In genomic region chr2:186842373-186842772, GRCh38 we compare ENCODE assay signal across 30 cellular contexts. TPM values are rescaled to one million over a fixed set of nuclear protein-coding genes. Genes with fewer than 3 reads are reported as not detected.
"Had no signal": no experiment of that assay in that cellular context is flagged by ENCODE, and none has a peak within 500 bp of the region (broad histone marks: within the 10 kb centered on the region; RNA-seq: fewer than 3 reads in every experiment).

No MANE protein-coding gene starts in this region.

- H3K27ac ChIP-seq: brain microvascular endothelial cell, cardiac muscle cell, Peyer's patch, RWPE1 had no signal

- H3K9me3 ChIP-seq: MG63, Peyer's patch had no signal

- H3K4me3 ChIP-seq: cardiac muscle cell, MG63, Peyer's patch had no signal

- H3K27me3 Mint-ChIP-seq: activated T-cell treated with anti-CD3 and anti-CD28 coated beads, Interleukin-2, amount 50 U/mL, for 24 hours had no signal

- H3K4me1 ChIP-seq: Peyer's patch had no signal

- H3K36me3 Mint-ChIP-seq: activated naive CD8-positive, alpha-beta T cell; WTC11 had no signal

- DNase-seq: activated CD4-positive, alpha-beta T cell treated with anti-CD3 and anti-CD28 coated beads for 48 hours; activated CD4-positive, alpha-beta T cell treated with anti-CD3 and anti-CD28 coated beads, Interleukin-2, amount 50 U/mL, for 4 hours; activated CD4-positive, CD25-positive, alpha-beta regulatory T cell treated with anti-CD3 and anti-CD28 coated beads, Interleukin-2, amount 50 U/mL, for 72 hours; activated CD8-positive, alpha-beta memory T cell treated with anti-CD3 and anti-CD28 coated beads, Interleukin-2, amount 50 U/mL, for 48 hours; activated CD8-positive, alpha-beta T cell treated with anti-CD3 and anti-CD28 coated beads, Interleukin-2, amount 10 ng/mL, durations not matched to agents 7 days and 5 days; activated effector memory CD4-positive, alpha-beta T cell treated with Interleukin-2 at 50 U/mL for 16 hours; activated naive CD4-positive, alpha-beta T cell treated with Interleukin-2 at 50 U/mL for 16 hours; activated T-cell treated with anti-CD3 and anti-CD28 coated beads, Interleukin-2, amount 50 U/mL, for 24 hours; amygdala; brain microvascular endothelial cell; MG63; MV-4-11; NCI-H1092 treated with DMSO at 0.1 percent for 48 hours; NCI-H1417 treated with DMSO at 0.1 percent for 48 hours; NCI-H187; NCI-H2081; NCI-H2171; NCI-H2227 treated with DMSO at 0.1 percent for 48 hours; NCI-H446 treated with DMSO at 0.1 percent for 48 hours; NCI-H524 treated with DMSO at 0.1 percent for 48 hours; Peyer's patch; Right ventricle myocardium superior; T-helper 17 cell; T-helper 9 cell had no signal

- H3K9me3 Mint-ChIP-seq: activated T-cell treated with anti-CD3 and anti-CD28 coated beads, Interleukin-2, amount 50 U/mL, for 24 hours; activated T-helper 1 cell treated with anti-CD3 and anti-CD28 coated beads, Interleukin-12 subunit alpha, Interleukin-12 subunit beta, Interleukin-2, Interleukin-4 antibody, amounts not matched to agents 30 ng/mL and 10 ng/mL and 1 ng/mL, durations not matched to agents 14 hours and 24 hours and 36 hours; WTC11 had no signal

- H3K27me3 ChIP-seq: brain microvascular endothelial cell, cardiac muscle cell, MG63, Peyer's patch had no signal

- H3K27ac Mint-ChIP-seq: activated CD8-positive, alpha-beta T cell treated with anti-CD3 and anti-CD28 coated beads, Interleukin-2, amount 10 ng/mL, durations not matched to agents 7 days and 5 days; activated naive CD8-positive, alpha-beta T cell; activated T-cell treated with anti-CD3 and anti-CD28 coated beads, Interleukin-2, amount 50 U/mL, for 24 hours; activated T-helper 1 cell treated with anti-CD3 and anti-CD28 coated beads, Interleukin-12 subunit alpha, Interleukin-12 subunit beta, Interleukin-2, Interleukin-4 antibody, amounts not matched to agents 30 ng/mL and 10 ng/mL and 1 ng/mL, durations not matched to agents 14 hours and 24 hours and 36 hours; T-helper 17 cell; WTC11 had no signal

- H3K4me3 Mint-ChIP-seq: activated CD8-positive, alpha-beta T cell treated with anti-CD3 and anti-CD28 coated beads, Interleukin-2, amount 10 ng/mL, durations not matched to agents 7 days and 5 days; activated naive CD8-positive, alpha-beta T cell; activated T-cell treated with anti-CD3 and anti-CD28 coated beads, Interleukin-2, amount 50 U/mL, for 24 hours; activated T-helper 1 cell treated with anti-CD3 and anti-CD28 coated beads, Interleukin-12 subunit alpha, Interleukin-12 subunit beta, Interleukin-2, Interleukin-4 antibody, amounts not matched to agents 30 ng/mL and 10 ng/mL and 1 ng/mL, durations not matched to agents 14 hours and 24 hours and 36 hours; T-helper 17 cell; WTC11 had no signal

- H3K36me3 ChIP-seq: brain microvascular endothelial cell, cardiac muscle cell, MG63, Peyer's patch had no signal

- H3K4me1 Mint-ChIP-seq: T-helper 17 cell, WTC11 had no signal

- ATAC-seq: activated CD8-positive, alpha-beta T cell treated with anti-CD3 and anti-CD28 coated beads, Interleukin-2, amount 10 ng/mL, durations not matched to agents 7 days and 5 days; T-helper 17 cell; WTC11 had no signal

RNA-seq across cellular contexts. Expression of gene ZSWIM2, which starts 6.6 kb away (rescaled TPM):
- total RNA-seq: activated CD8-positive, alpha-beta T cell treated with anti-CD3 and anti-CD28 coated beads, Interleukin-2, amount 10 ng/mL, durations not matched to agents 7 days and 5 days; activated T-helper 1 cell treated with anti-CD3 and anti-CD28 coated beads, Interleukin-12 subunit alpha, Interleukin-12 subunit beta, Interleukin-2, Interleukin-4 antibody, amounts not matched to agents 30 ng/mL and 10 ng/mL and 1 ng/mL, durations not matched to agents 14 hours and 24 hours and 36 hours; cardiac muscle cell; Peyer's patch; Right ventricle myocardium superior; SK-MEL-5; T-helper 17 cell; WTC11 had no signal
- polyA plus RNA-seq: cardiac muscle cell had no signal
